ENCODE assay signal across 22 cellular contexts in the genomic region with DNA sequence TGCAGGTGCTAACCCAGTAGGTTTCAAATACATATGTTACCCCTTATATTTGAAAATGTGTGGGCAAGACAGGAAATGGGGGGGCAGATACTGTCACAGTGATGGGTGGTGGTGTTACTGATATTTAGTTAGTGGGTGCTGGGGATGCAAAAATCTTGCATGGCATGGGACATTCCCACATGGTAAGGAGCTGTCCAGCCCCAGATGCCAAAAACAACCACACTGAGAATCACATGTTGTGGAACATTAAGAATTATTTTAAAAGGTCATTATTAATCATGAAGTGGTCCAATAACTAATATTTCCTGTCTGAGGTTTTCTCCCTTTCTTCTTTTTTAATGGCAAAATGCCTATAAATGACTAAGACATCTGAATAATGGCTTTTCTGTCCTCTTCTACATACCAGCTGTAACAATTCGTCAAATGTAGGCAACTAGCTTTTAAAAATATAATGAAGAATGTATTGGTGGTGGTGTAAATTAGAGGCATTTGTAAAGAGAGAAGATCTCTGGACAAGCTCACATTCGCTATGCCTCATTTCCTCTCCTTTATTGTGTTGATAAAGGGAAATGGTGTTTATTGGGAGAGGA. TPM values are rescaled to one million over a fixed set of nuclear protein-coding genes. Genes with fewer than 3 reads are reported as not detected.
A peak's percentile ranks its signal among the peaks of the same experiment; 100 is the strongest.
DNase-seq lines count a peak whose midpoint lies in the region; ATAC-seq and TF ChIP-seq lines count a peak whose summit lies in the region.
"Had no signal": no experiment of that assay in that cellular context is flagged by ENCODE, and none has a peak within 500 bp of the region (broad histone marks: within the 10 kb centered on the region; RNA-seq: fewer than 3 reads in every experiment).

No MANE protein-coding gene starts in this region.

- ATAC-seq in HG02642 (IDR thresholded peaks at IDR 0.05; ENCODE audit: poor library complexity, unreplicated experiment) = no peak
- ATAC-seq: HepG2, SK-N-SH treated with all-trans-retinoic acid at 6 μM for 48 hours, T-cell had no signal

- no peak overlapping the region for H3K9ac ChIP-seq in endodermal cell (ENCODE audit: extremely low read depth, low read length, poor library complexity, severe bottlenecking)

- no peak for TF ChIP-seq CTCF in endodermal cell (conservative IDR thresholded peaks at IDR 0.05)

- peaks cover 2% of the 10 kb centered on the region for H3K27me3 Mint-ChIP-seq in endodermal cell (ENCODE audit: insufficient read depth)
- H3K27me3 Mint-ChIP-seq: CD4-positive, CD25-positive, alpha-beta regulatory T cell; T-cell had no signal

- no peak overlapping the region for H3K27ac Mint-ChIP-seq in endodermal cell
- H3K27ac Mint-ChIP-seq: CD4-positive, CD25-positive, alpha-beta regulatory T cell; T-cell had no signal

- no peaks in the 10 kb centered on the region for H3K9me3 ChIP-seq in endodermal cell (ENCODE audit: control insufficient read depth, low read length)
- H3K9me3 ChIP-seq: BE2C had no signal

- DNase-seq in NCI-H2081 (lab: John Stamatoyannopoulos, UW) = peak; percentile 0 to 8
- DNase-seq in NCI-H2081 treated with DMSO at 0.1 percent for 48 hours (lab: John Stamatoyannopoulos, UW) = no peak
- peak; percentile 41 for DNase-seq in LHCN-M2 (ENCODE audit: low read depth)
- DNase-seq in astrocyte of the hippocampus (ENCODE audit: low read depth, low spot score) = peak; percentile 12
- peak; percentile 6 for DNase-seq in myocyte (ENCODE audit: low read depth)
- DNase-seq in NCI-H82 (lab: John Stamatoyannopoulos, UW) = no peak
- DNase-seq in endodermal cell = no peak
- DNase-seq: BE2C; CD4-positive, CD25-positive, alpha-beta regulatory T cell; DMS79 treated with DMSO at 0.1 percent for 48 hours; KG1; NCI-H1417 treated with DMSO at 0.1 percent for 48 hours; NCI-H187 treated with DMSO at 0.1 percent for 48 hours; NCI-H446 treated with DMSO at 0.1 percent for 48 hours; NK-92 treated with Interleukin-12 subunit alpha and Interleukin-12 subunit beta, amount 100 ng/mL, for 24 hours; Right ventricle myocardium superior; T-cell had no signal

- H3K27ac ChIP-seq in endodermal cell (ENCODE audit: low read depth, low read length) = no peak overlapping the region
- H3K27ac ChIP-seq: 22Rv1 had no signal

- H3K4me3 Mint-ChIP-seq in endodermal cell = no peak overlapping the region
- H3K4me3 Mint-ChIP-seq: CD4-positive, CD25-positive, alpha-beta regulatory T cell; T-cell had no signal

- H3K27me3 ChIP-seq in endodermal cell (ENCODE audit: control insufficient read depth, insufficient read depth, low read length, poor library complexity, severe bottlenecking) = no peaks in the 10 kb centered on the region
- H3K27me3 ChIP-seq: BE2C had no signal

- H3K36me3 ChIP-seq in endodermal cell (ENCODE audit: control insufficient read depth, insufficient read depth, low read length) = no peaks in the 10 kb centered on the region
- H3K36me3 ChIP-seq: BE2C, HAP-1 had no signal

- 94% methylated on average over 2 of the region's 2 CpGs; no CpG with 5 or more reads in 1 of the 2 experiments for WGBS in endodermal cell (ENCODE audit: insufficient coverage in 1 of 2, insufficient read length in 1 of 2), 2 experiments

- no peak overlapping the region for H3K4me3 ChIP-seq in endodermal cell (ENCODE audit: low read length)
- H3K4me3 ChIP-seq: HAP-1 had no signal

- H3K4me1 Mint-ChIP-seq in endodermal cell = no peaks in the 10 kb centered on the region
- H3K4me1 Mint-ChIP-seq: CD4-positive, CD25-positive, alpha-beta regulatory T cell; T-cell had no signal

- no peaks in the 10 kb centered on the region for H3K4me1 ChIP-seq in endodermal cell (ENCODE audit: control insufficient read depth, insufficient read depth, low read length)
- H3K4me1 ChIP-seq: BE2C, HAP-1 had no signal

- H3K36me3 Mint-ChIP-seq in endodermal cell (ENCODE audit: low read depth) = no peaks in the 10 kb centered on the region
- H3K36me3 Mint-ChIP-seq: CD4-positive, CD25-positive, alpha-beta regulatory T cell; T-cell had no signal

- peaks cover 12% of the 10 kb centered on the region for H3K9me3 Mint-ChIP-seq in endodermal cell

RNA-seq across cellular contexts. Expression of gene SLC35B3, which starts 57.3 kb away (rescaled TPM):
- total RNA-seq in LHCN-M2 (2014; rRNA removed) = 19.6 and 20.7 TPM in 2 replicates
- polyA plus RNA-seq in LHCN-M2 (2012) = 19.6 TPM
- 9.9 and 12.0 TPM in 2 replicates for total RNA-seq in myocyte
- polyA plus RNA-seq in myocyte (2012) = 21.7 TPM
- total RNA-seq in endodermal cell = 10 to 100 TPM; 11.4 to 11.9 TPM
- 11.5 TPM for polyA plus RNA-seq in endodermal cell (2013, experiment 1 of 2)
- 11.3 TPM for polyA plus RNA-seq in endodermal cell (2013, experiment 2 of 2)

Comparison
In these comparisons a context has a peak if more than half of its experiments do, and no peak if none do; other contexts are left out.
1. DNase-seq: peak in NCI-H2081 (2 of 2), LHCN-M2 (single experiment), astrocyte of the hippocampus (single experiment) and myocyte (single experiment); none in NCI-H2081 treated with DMSO at 0.1 percent for 48 hours (single experiment), NCI-H82 (single experiment) and endodermal cell (single experiment).